ENCODE assay signal across 26 cellular contexts in genomic region chr9:123353041-123353440, GRCh38. TPM values are rescaled to one million over a fixed set of nuclear protein-coding genes. Genes with fewer than 3 reads are reported as not detected.
"Had no signal": no experiment of that assay in that cellular context is flagged by ENCODE, and none has a peak within 500 bp of the region (broad histone marks: within the 10 kb centered on the region; RNA-seq: fewer than 3 reads in every experiment).

No MANE protein-coding gene starts in this region.

- H3K36me3 ChIP-seq: esophagus muscularis mucosa, gastrocnemius medialis, left lung, neural progenitor cell, sigmoid colon, thoracic aorta, upper lobe of left lung had no signal

- H3K9me3 ChIP-seq: esophagus muscularis mucosa, gastrocnemius medialis, left lung, sigmoid colon, thoracic aorta, upper lobe of left lung had no signal

- H3K27me3 ChIP-seq: neural progenitor cell, upper lobe of left lung had no signal

- H3K27ac ChIP-seq: esophagus muscularis mucosa, gastrocnemius medialis, left lung, neural progenitor cell, sigmoid colon, thoracic aorta, upper lobe of left lung had no signal

- DNase-seq: activated CD8-positive, alpha-beta memory T cell treated with anti-CD3 and anti-CD28 coated beads for 24 hours; activated CD8-positive, alpha-beta memory T cell treated with anti-CD3 and anti-CD28 coated beads, Interleukin-2, amount 50 U/mL, for 4 hours; activated T-cell treated with anti-CD3 and anti-CD28 coated beads, Interleukin-2, amount 50 U/mL, for 24 hours; aorta; central memory CD4-positive, alpha-beta T cell; dermis blood vessel endothelial cell; effector memory CD4-positive, alpha-beta T cell; gastrocnemius medialis; hippocampal formation; kidney glomerular epithelial cell; naive thymus-derived CD4-positive, alpha-beta T cell; retina; sigmoid colon; stimulated activated CD4-positive, alpha-beta T cell treated with anti-CD3 and anti-CD28 coated beads, Interleukin-2, amount 100 ng/mL, for 48 hours; stimulated activated CD8-positive, alpha-beta memory T cell treated with anti-CD3 and anti-CD28 coated beads, Interleukin-4, amount 100 ng/mL, for 48 hours; stimulated activated naive B cell treated with anti-CD40 and anti-IgM and Interleukin-4, amounts not matched to agents 10 μg/mL and 1 μg/mL and 100 μg/mL, for 72 hours; T-helper 9 cell; upper lobe of left lung had no signal

- H3K4me3 ChIP-seq: esophagus muscularis mucosa, gastrocnemius medialis, left lung, lung, neural progenitor cell, sigmoid colon, thoracic aorta, upper lobe of left lung had no signal

- ATAC-seq: activated naive CD4-positive, alpha-beta T cell treated with anti-CD3 and anti-CD28 coated beads, Interleukin-2, amount 50 U/mL, for 72 hours; activated T-helper 17 cell treated with anti-CD3 and anti-CD28 coated beads, Interleukin-2, amount 50 U/mL, for 72 hours; gastrocnemius medialis; left lung; naive thymus-derived CD4-positive, alpha-beta T cell; stimulated activated naive B cell treated with anti-CD40 and anti-IgM and Interleukin-4, amounts not matched to agents 10 μg/mL and 1 μg/mL and 100 μg/mL, for 72 hours had no signal

RNA-seq across cellular contexts. Expression of gene CRB2, which starts 3.0 kb away (rescaled TPM):
- total RNA-seq: dermis blood vessel endothelial cell; gastrocnemius medialis; naive thymus-derived CD4-positive, alpha-beta T cell; osteocyte; thoracic aorta had no signal
- polyA plus RNA-seq: naive thymus-derived CD4-positive, alpha-beta T cell had no signal
